In the genomic region with DNA sequence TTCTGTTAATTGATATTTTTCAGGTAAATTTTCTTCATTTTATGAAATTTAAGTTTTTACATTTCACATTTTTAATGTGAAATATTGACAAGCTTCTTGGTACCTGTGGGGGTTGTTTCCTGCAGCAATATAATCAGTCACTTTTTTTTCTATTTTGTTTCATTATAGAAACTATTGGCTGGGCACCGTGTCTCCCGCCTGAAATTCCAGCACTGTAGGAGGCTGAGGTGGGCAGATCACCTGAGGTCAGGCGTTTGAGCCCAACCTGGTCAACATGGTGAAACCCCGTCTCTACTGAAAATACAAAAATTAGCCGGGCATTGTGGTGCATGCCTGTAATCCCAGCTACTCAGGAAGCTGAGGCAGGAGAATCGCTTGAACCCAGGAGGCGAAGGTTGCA, we compare ENCODE assay signal across 7 cellular contexts. TPM values are rescaled to one million over a fixed set of nuclear protein-coding genes. Genes with fewer than 3 reads are reported as not detected.
DNase-seq lines count a peak whose midpoint lies in the region; ATAC-seq, FAIRE-seq and TF ChIP-seq lines count a peak whose summit lies in the region.
"Not testable (repeated sequence)": the region's sequence is repeated elsewhere in the genome, so short reads cannot be mapped to it uniquely, and the experiment has no call there.

No MANE protein-coding gene starts in this region.

- H3K9me3 ChIP-seq in H1 (ENCODE audit: insufficient read depth in 2 of 2, low read depth in 1 of 2, low read length in 1 of 2); endodermal cell (ENCODE audit: control insufficient read depth, low read length); naive thymus-derived CD4-positive, alpha-beta T cell (ENCODE audit: control insufficient read depth in 2 of 3, low read length in 3 of 3); psoas muscle: not testable (repeated sequence)

- H3K9ac ChIP-seq in H1 (replicated peaks in 1 of 4; ENCODE audit: extremely low read depth in 1 of 4, low read depth in 3 of 4, low read length in 3 of 4); endodermal cell (ENCODE audit: extremely low read depth, low read length, poor library complexity, severe bottlenecking); mesendoderm (ENCODE audit: low read length): not testable (repeated sequence)

- not testable (repeated sequence) for H3F3A ChIP-seq in GM23338 (replicated peaks; ENCODE audit: low read depth)

- TF ChIP-seq RAD21 in H1 (IDR thresholded peaks at IDR 0.05 in 1 of 2, conservative IDR thresholded peaks at IDR 0.05 in 1 of 2; ENCODE audit: low read depth in 2 of 2, low read length in 2 of 2) = not testable (repeated sequence)

- H4K5ac ChIP-seq in H1 (ENCODE audit: insufficient read length, low read depth, low read length); mesendoderm (ENCODE audit: low read length): not testable (repeated sequence)

- H3K36me3 ChIP-seq in GM23338 (ENCODE audit: insufficient read depth); H1 (ENCODE audit: control insufficient read depth in 2 of 4, insufficient read depth in 4 of 4, low read length in 3 of 4); endodermal cell (ENCODE audit: control insufficient read depth, insufficient read depth, low read length); mesendoderm (ENCODE audit: control insufficient read depth, insufficient read depth, low read length); naive thymus-derived CD4-positive, alpha-beta T cell (ENCODE audit: control insufficient read depth in 2 of 3, insufficient read depth in 3 of 3, low read length in 3 of 3); psoas muscle (ENCODE audit: insufficient read depth in 1 of 2, low read depth in 1 of 2): not testable (repeated sequence)

- H3K4me1 Mint-ChIP-seq in GM23338 = peaks cover 40% of the 10 kb centered on the region
- peaks cover 83% of the 10 kb centered on the region for H3K4me1 Mint-ChIP-seq in activated naive CD8-positive, alpha-beta T cell (ENCODE audit: low read depth)
- H3K4me1 Mint-ChIP-seq in endodermal cell = peaks cover 29% of the 10 kb centered on the region
- peaks cover 11 to 94% (median 83%) of the 10 kb centered on the region in 7 donors for H3K4me1 Mint-ChIP-seq in naive thymus-derived CD4-positive, alpha-beta T cell

- H3K23me2 ChIP-seq in H1 (ENCODE audit: low read depth, low read length) = not testable (repeated sequence)

- H2BK15ac ChIP-seq in H1 (ENCODE audit: low read length); mesendoderm (replicated peaks; ENCODE audit: low read depth): not testable (repeated sequence)

- H3K4me3 Mint-ChIP-seq in GM23338; activated naive CD8-positive, alpha-beta T cell; endodermal cell: not testable (repeated sequence)
- H3K4me3 Mint-ChIP-seq in naive thymus-derived CD4-positive, alpha-beta T cell = peak overlapping the region in 1 of 10 donors; percentile 31

- H3K27ac Mint-ChIP-seq in GM23338, endodermal cell: not testable (repeated sequence)
- H3K27ac Mint-ChIP-seq in activated naive CD8-positive, alpha-beta T cell = peak overlapping the region; percentile 29
- H3K27ac Mint-ChIP-seq in naive thymus-derived CD4-positive, alpha-beta T cell = peak overlapping the region in 4 of 9 donors; percentile 19 to 81 (median 48)

- ATAC-seq in GM23338 = peak; percentile 40
- ATAC-seq in naive thymus-derived CD4-positive, alpha-beta T cell; psoas muscle: not testable (repeated sequence)

- not testable (repeated sequence) for H3K36me3 Mint-ChIP-seq in GM23338 (ENCODE audit: low read depth); activated naive CD8-positive, alpha-beta T cell; endodermal cell (ENCODE audit: low read depth)
- H3K36me3 Mint-ChIP-seq in naive thymus-derived CD4-positive, alpha-beta T cell = peaks cover 0 to 31% (median 10%) of the 10 kb centered on the region in 5 donors

- CTCF ChIA-PET in H1 (lab: Charles Lee; ENCODE audit: partially characterized antibody) = interaction anchor here (0.7 to 1.6 kb wide), 8 partner anchors 10 to 450 kb away, joined by 3 to 7 read pairs (median 4); no protein-coding TSS in a partner anchor
- CTCF ChIA-PET in naive thymus-derived CD4-positive, alpha-beta T cell (lab: Charles Lee) = interaction anchor here (0.6 to 0.7 kb wide), 2 partner anchors 20 to 22 kb away, joined by 3 read pairs; no protein-coding TSS in a partner anchor

- not testable (repeated sequence) for H2BK20ac ChIP-seq in H1 (ENCODE audit: low read length)

- 0 out of 2 replicates have a peak overlapping the region, but pooled peaks have one; percentile 30 for H3K4me2 ChIP-seq in GM23338
- not testable (repeated sequence) for H3K4me2 ChIP-seq in H1 (ENCODE audit: insufficient read depth in 1 of 2, low read depth in 2 of 2, low read length in 2 of 2); mesendoderm (ENCODE audit: low read length)

- H4K8ac ChIP-seq in H1 (ENCODE audit: extremely low read depth, insufficient read depth, low read length); mesendoderm (ENCODE audit: low read depth, low read length): not testable (repeated sequence)

- not testable (repeated sequence) for FAIRE-seq in H1 (lab: Jason Lieb, UNC)

- not testable (repeated sequence) for H3K14ac ChIP-seq in H1 (ENCODE audit: insufficient read length)

- not testable (repeated sequence) for H2AFZ ChIP-seq in GM23338; H1 (ENCODE audit: low read length)

- TF ChIP-seq EP300 in H1 (IDR thresholded peaks at IDR 0.05; ENCODE audit: borderline replicate concordance in 1 of 2, low read depth in 2 of 2, low read length in 2 of 2) = not testable (repeated sequence)

- H3K9me2 ChIP-seq in GM23338 (ENCODE audit: insufficient read depth) = not testable (repeated sequence)

- intact Hi-C loops in naive thymus-derived CD4-positive, alpha-beta T cell (cut with micrococcal nuclease) = loop anchor here in 1 of 2 donors (2.0 kb wide), 1 partner anchor 15 kb away; no protein-coding TSS in a partner anchor
- intact Hi-C loops in psoas muscle (cut with DNase I) = not testable (repeated sequence)

- H3K4ac ChIP-seq in H1 (replicated peaks; ENCODE audit: insufficient read length, low read depth, low read length); mesendoderm (ENCODE audit: low read depth, low read length): not testable (repeated sequence)

- H3K18ac ChIP-seq in H1 (ENCODE audit: extremely low read depth, low read length); mesendoderm (ENCODE audit: low read length): not testable (repeated sequence)

- not testable (repeated sequence) for H3K4me3 ChIP-seq in GM23338; H1 (ENCODE audit: extremely low read depth in 1 of 4, insufficient read depth in 2 of 4, low read depth in 3 of 4, low read length in 4 of 4); endodermal cell (ENCODE audit: low read length); mesendoderm (ENCODE audit: low read length); naive thymus-derived CD4-positive, alpha-beta T cell (ENCODE audit: low read length); psoas muscle

- H2BK5ac ChIP-seq in H1 (ENCODE audit: low read depth, low read length); mesendoderm (ENCODE audit: low read length): not testable (repeated sequence)

- H4K20me1 ChIP-seq in GM23338 (replicated peaks; ENCODE audit: insufficient read depth) (peaks cover 50% of the 10 kb centered on the region), H1 (replicated peaks in 1 of 2; ENCODE audit: control insufficient read depth in 1 of 2, insufficient read depth in 2 of 2, low read length in 2 of 2) (peaks cover 0 to 10% of the 10 kb centered on the region in 2 experiments)

- not testable (repeated sequence) for H3K27me3 ChIP-seq in GM23338 (ENCODE audit: insufficient read depth); H1 (replicated peaks in 1 of 4; ENCODE audit: control insufficient read depth in 3 of 4, extremely low read depth in 1 of 4, insufficient read depth in 3 of 4, low read length in 3 of 4); endodermal cell (ENCODE audit: control insufficient read depth, insufficient read depth, low read length, poor library complexity, severe bottlenecking); mesendoderm (ENCODE audit: insufficient read depth, low read length, poor library complexity); naive thymus-derived CD4-positive, alpha-beta T cell (ENCODE audit: control insufficient read depth in 2 of 2, insufficient read depth in 2 of 2, low read length in 2 of 2); psoas muscle (ENCODE audit: insufficient read depth in 3 of 3, low read length in 2 of 3)

- not testable (repeated sequence) for H3K27me3 Mint-ChIP-seq in GM23338 (ENCODE audit: insufficient read depth, low read depth, poor library complexity); activated naive CD8-positive, alpha-beta T cell; endodermal cell (ENCODE audit: insufficient read depth); naive thymus-derived CD4-positive, alpha-beta T cell

- not testable (repeated sequence) for H2BK12ac ChIP-seq in H1 (ENCODE audit: low read depth, low read length)

- peaks cover 20% of the 10 kb centered on the region; the same call in 1 of the 2 replicates for H3K4me1 ChIP-seq in GM23338 (ENCODE audit: insufficient read depth)
- H3K4me1 ChIP-seq in H1 (replicated peaks in 1 of 4; ENCODE audit: control insufficient read depth in 3 of 4, insufficient read depth in 4 of 4, low read length in 3 of 4); mesendoderm (ENCODE audit: control insufficient read depth, low read depth, low read length): not testable (repeated sequence)
- peaks cover 23% of the 10 kb centered on the region for H3K4me1 ChIP-seq in endodermal cell (ENCODE audit: control insufficient read depth, insufficient read depth, low read length)
- H3K4me1 ChIP-seq in naive thymus-derived CD4-positive, alpha-beta T cell (ENCODE audit: control insufficient read depth in 2 of 2, insufficient read depth in 2 of 2, low read length in 2 of 2) = peaks cover 0 to 35% of the 10 kb centered on the region in 2 donors
- H3K4me1 ChIP-seq in psoas muscle = peaks cover 42% of the 10 kb centered on the region

- H3K79me2 ChIP-seq in GM23338 (replicated peaks; ENCODE audit: insufficient read depth) = peaks cover 92% of the 10 kb centered on the region
- peaks cover 2 to 75% of the 10 kb centered on the region in 2 experiments for H3K79me2 ChIP-seq in H1 (ENCODE audit: control insufficient read depth in 1 of 2, insufficient read depth in 2 of 2, low read length in 2 of 2)
- not testable (repeated sequence) for H3K79me2 ChIP-seq in mesendoderm (ENCODE audit: control insufficient read depth, insufficient read depth, low read length)

- not testable (repeated sequence) for H3K9me3 Mint-ChIP-seq in GM23338; activated naive CD8-positive, alpha-beta T cell (ENCODE audit: low read depth); endodermal cell; naive thymus-derived CD4-positive, alpha-beta T cell

- H3K27ac ChIP-seq in GM23338 (ENCODE audit: low read depth); H1 (ENCODE audit: low read depth, low read length); endodermal cell (ENCODE audit: low read depth, low read length); mesendoderm (ENCODE audit: low read depth, low read length): not testable (repeated sequence)
- H3K27ac ChIP-seq in naive thymus-derived CD4-positive, alpha-beta T cell (ENCODE audit: low read depth, low read length) = peak overlapping the region; percentile 8
- H3K27ac ChIP-seq in psoas muscle = peak overlapping the region; percentile 8

- not testable (repeated sequence) for H4K91ac ChIP-seq in H1 (replicated peaks; ENCODE audit: insufficient read length, low read length)

- not testable (repeated sequence) for TF ChIP-seq CTCF in GM23338 (conservative IDR thresholded peaks at IDR 0.05; ENCODE audit: low read depth in 2 of 2); H1 (IDR thresholded peaks at IDR 0.05; ENCODE audit: control extremely low read depth in 1 of 3, insufficient read depth in 1 of 3, low read depth in 1 of 3, low read length in 3 of 3); endodermal cell (conservative IDR thresholded peaks at IDR 0.05); psoas muscle (IDR thresholded peaks at IDR 0.05)

- POLR2A ChIA-PET in H1 (lab: Charles Lee; ENCODE audit: partially characterized antibody) = interaction anchor here (1.3 kb wide), 2 partner anchors 31 to 35 kb away, joined by 3 to 4 read pairs; partner anchors contain the start of gene TNRC6C
- POLR2A ChIA-PET in naive thymus-derived CD4-positive, alpha-beta T cell (lab: Charles Lee) = interaction anchor here (0.6 to 1.7 kb wide), 5 partner anchors 10 to 121 kb away, joined by 3 to 7 read pairs (median 3); partner anchors contain the start of gene TNRC6C

- not testable (repeated sequence) for H3K56ac ChIP-seq in H1 (replicated peaks; ENCODE audit: insufficient read length, low read depth, low read length); mesendoderm (ENCODE audit: low read length)

- H3K23ac ChIP-seq in H1 (ENCODE audit: insufficient read length); mesendoderm (ENCODE audit: low read length): not testable (repeated sequence)

- not testable (repeated sequence) for H2AK5ac ChIP-seq in H1 (ENCODE audit: low read depth, low read length); mesendoderm (ENCODE audit: low read length)

- H2BK120ac ChIP-seq in H1 (replicated peaks; ENCODE audit: low read depth, low read length); mesendoderm (ENCODE audit: low read depth, low read length): not testable (repeated sequence)

- not testable (repeated sequence) for H3K79me1 ChIP-seq in H1 (ENCODE audit: low read depth, low read length); mesendoderm (ENCODE audit: low read length)

- not testable (repeated sequence) for DNase-seq in GM23338 (ENCODE audit: low spot score); H1 (ENCODE audit: low read depth in 1 of 2, low spot score in 2 of 2); naive thymus-derived CD4-positive, alpha-beta T cell; psoas muscle
- DNase-seq in endodermal cell (peak; percentile 63), mesendoderm (peak; percentile 13)

- TF ChIP-seq POLR2A in H1 (IDR thresholded peaks at IDR 0.05; ENCODE audit: control extremely low read depth in 1 of 2, low read depth in 2 of 2, low read length in 2 of 2) = not testable (repeated sequence)

- WGBS in H1 (ENCODE audit: extremely low coverage in 1 of 2, insufficient coverage in 1 of 2, insufficient read length in 1 of 2, insufficient replicate concordance in 2 of 2, low coverage in 1 of 2, low lambda C conversion rate in 2 of 2, missing lambda C conversion rate in 1 of 2), 2 experiments = 79% methylated on average over 7 of the region's 7 CpGs; no CpG with 5 or more reads in 1 of the 2 experiments
- 79 to 88% methylated on average over 7 of the region's 7 CpGs for WGBS in endodermal cell (ENCODE audit: insufficient coverage in 1 of 2, insufficient read length in 1 of 2), 2 experiments
- WGBS in mesendoderm (ENCODE audit: extremely low coverage, insufficient coverage, low lambda C conversion rate) = no CpG with 5 or more reads among the region's 7 CpGs
- WGBS in psoas muscle, 3 donors = 88 to 93% (median 89%) methylated on average over 7 of the region's 7 CpGs

RNA-seq across cellular contexts. Expression of gene TNRC6C, which starts 35.2 kb away (rescaled TPM):
- 16.2 and 16.6 TPM in 2 replicates for total RNA-seq in GM23338 (2014; rRNA removed; shearing (Covaris generic))
- 8.6 and 10.1 TPM in 2 replicates for polyA plus RNA-seq in GM23338 (2016; fragmentation: Nextera tagmentation; extraction: Ambion mirVana)
- 28.9 and 30.5 TPM in 2 replicates for total RNA-seq in H1 (2021; fragmentation: NEBNext Ultra II Directional; extraction: Animal tissue kit (Norgen Biotek cat#: 25700))
- 2.8 and 3.9 TPM in 2 replicates for polyA plus RNA-seq in H1 (2011; rRNA removed)
- polyA plus RNA-seq in H1 (2011; cell fraction: cytosol; rRNA removed) = 3.3 TPM
- polyA plus RNA-seq in H1 (2011; cell fraction: nucleus; rRNA removed) = 14.5 TPM
- polyA plus RNA-seq in H1 (2012, experiment 1 of 2) = 10.1 to 14.3 TPM (median 11.3 TPM) in 4 replicates
- polyA plus RNA-seq in H1 (2012, experiment 2 of 2) = 2.1 TPM
- 10.5 TPM for polyA plus RNA-seq in H1 (2013, experiment 1 of 2)
- 8.7 TPM for polyA plus RNA-seq in H1 (2013, experiment 2 of 2)
- polyA minus RNA-seq in H1 (2011; rRNA and poly(A)+ RNA removed) = 16.1 and 18.7 TPM in 2 replicates
- 11.5 TPM for polyA minus RNA-seq in H1 (2011; cell fraction: cytosol; rRNA and poly(A)+ RNA removed)
- polyA minus RNA-seq in H1 (2011; cell fraction: nucleus; rRNA and poly(A)+ RNA removed) = 19.7 TPM
- 10 to 100 TPM; 22.4 to 40.2 TPM for total RNA-seq in endodermal cell
- polyA plus RNA-seq in endodermal cell (2013, experiment 1 of 2) = 10.8 TPM
- 10.1 TPM for polyA plus RNA-seq in endodermal cell (2013, experiment 2 of 2)
- polyA plus RNA-seq in mesendoderm (2013, experiment 1 of 2) = 3.7 TPM
- polyA plus RNA-seq in mesendoderm (2013, experiment 2 of 2) = 3.7 TPM
- total RNA-seq in naive thymus-derived CD4-positive, alpha-beta T cell = 100 to 1,000 TPM in 3 of 5 experiments, 10 to 100 TPM in 2; 28.6 to 133 (median 104) TPM
- 1 to 10 TPM; 7.4 to 8.2 TPM for polyA plus RNA-seq in naive thymus-derived CD4-positive, alpha-beta T cell
- 10 to 100 TPM; 11.4 to 22.4 (median 13.6) TPM for total RNA-seq in psoas muscle
- 1 to 10 TPM; 1.2 to 5.4 (median 1.4) TPM for polyA plus RNA-seq in psoas muscle
